10 cellular contexts compared by ENCODE assay signal in the genomic region with DNA sequence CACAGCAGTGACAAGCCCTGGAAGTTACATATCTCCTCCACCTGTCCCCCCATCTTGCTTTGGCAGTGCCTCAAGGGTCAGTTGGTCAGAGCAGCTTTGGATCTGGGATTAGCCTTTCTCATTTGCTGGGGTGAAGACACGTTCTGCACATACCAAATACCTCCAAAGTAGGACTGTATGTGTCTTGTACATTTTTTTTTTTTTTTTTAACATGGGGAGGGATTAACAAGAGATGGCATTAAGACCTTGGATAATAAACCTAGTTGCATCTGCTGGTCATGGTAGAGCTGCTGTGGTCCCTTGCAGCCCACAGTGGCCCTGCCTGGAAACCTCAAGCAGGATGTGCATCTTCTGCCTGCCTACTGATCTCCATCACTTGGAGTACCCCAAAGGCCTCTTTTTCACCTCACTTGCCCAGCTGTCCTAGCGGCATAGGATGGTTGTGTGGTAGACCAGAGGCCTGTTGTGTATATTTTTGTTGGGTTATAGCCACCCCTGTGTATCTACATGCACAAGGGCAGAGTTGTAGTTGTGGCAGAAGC. TPM values are rescaled to one million over a fixed set of nuclear protein-coding genes. Genes with fewer than 3 reads are reported as not detected.
DNase-seq lines count a peak whose midpoint lies in the region; ATAC-seq and TF ChIP-seq lines count a peak whose summit lies in the region.
"Had no signal": no experiment of that assay in that cellular context is flagged by ENCODE, and none has a peak within 500 bp of the region (broad histone marks: within the 10 kb centered on the region; RNA-seq: fewer than 3 reads in every experiment).

No MANE protein-coding gene starts in this region.

- no peak for TF ChIP-seq CTCF in epithelial cell of proximal tubule (conservative IDR thresholded peaks at IDR 0.05; ENCODE audit: low read depth, low read length)

- peak overlapping the region; percentile 86 for H3K4me3 Mint-ChIP-seq in activated CD4-positive, alpha-beta T cell treated with anti-CD3 and anti-CD28 coated beads for 36 hours
- peak overlapping the region; percentile 97 for H3K4me3 Mint-ChIP-seq in T-helper 2 cell treated with Interferon-gamma antibody and Interleukin-4, amounts not matched to agents 5 μg/mL and 100 μg/mL, for 36 hours
- H3K4me3 Mint-ChIP-seq in stimulated activated effector memory CD8-positive, alpha-beta T cell treated with anti-CD3 and anti-CD28 coated beads, Interleukin-12 subunit alpha, Interleukin-12 subunit beta, amount 100 ng/mL, for 72 hours = peak overlapping the region; percentile 82

- DNase-seq in activated CD4-positive, alpha-beta T cell treated with anti-CD3 and anti-CD28 coated beads for 36 hours = no peak
- no peak for DNase-seq in activated CD4-positive, alpha-beta T cell treated with anti-CD3 and anti-CD28 coated beads for 1 hour
- no peak for DNase-seq in T-helper 2 cell treated with Interferon-gamma antibody and Interleukin-4, amounts not matched to agents 5 μg/mL and 100 μg/mL, for 36 hours (ENCODE audit: low spot score)
- DNase-seq in epithelial cell of proximal tubule (ENCODE audit: low read depth) (no peak), HEK293T (ENCODE audit: extremely low spot score) (no peak), KG1 (lab: John Stamatoyannopoulos, UW) (no peak), NCI-H526 treated with DMSO at 0.1 percent for 48 hours (lab: John Stamatoyannopoulos, UW) (no peak)
- no peak for DNase-seq in stimulated activated effector memory CD8-positive, alpha-beta T cell treated with anti-CD3 and anti-CD28 coated beads, Interleukin-12 subunit alpha, Interleukin-12 subunit beta, amount 100 ng/mL, for 72 hours (ENCODE audit: low spot score in 2 of 2)
- DNase-seq: NCI-H1694 had no signal

- peaks cover 64% of the 10 kb centered on the region for H3K4me1 Mint-ChIP-seq in activated CD4-positive, alpha-beta T cell treated with anti-CD3 and anti-CD28 coated beads for 36 hours
- H3K4me1 Mint-ChIP-seq in T-helper 2 cell treated with Interferon-gamma antibody and Interleukin-4, amounts not matched to agents 5 μg/mL and 100 μg/mL, for 36 hours (ENCODE audit: low read depth) = peaks cover 40% of the 10 kb centered on the region
- peaks cover 57% of the 10 kb centered on the region for H3K4me1 Mint-ChIP-seq in stimulated activated effector memory CD8-positive, alpha-beta T cell treated with anti-CD3 and anti-CD28 coated beads, Interleukin-12 subunit alpha, Interleukin-12 subunit beta, amount 100 ng/mL, for 72 hours

- POLR2A ChIA-PET in activated CD4-positive, alpha-beta T cell treated with anti-CD3 and anti-CD28 coated beads for 36 hours (lab: Charles Lee) = interaction anchor here (0.5 to 2.7 kb wide), 7 partner anchors 8 to 376 kb away, joined by 3 to 11 read pairs (median 4); no protein-coding TSS in a partner anchor
- POLR2A ChIA-PET in HEK293T (lab: Yijun Ruan, JAX) = interaction anchor here (1.1 to 1.6 kb wide), 2 partner anchors 11 to 96 kb away, joined by 3 to 4 read pairs; partner anchors contain the start of gene RABAC1

- intact Hi-C loops in activated CD4-positive, alpha-beta T cell treated with anti-CD3 and anti-CD28 coated beads for 36 hours (cut with DNase I, micrococcal nuclease) = loop anchor here in 1 of 2 experiments (5.0 kb wide), 2 partner anchors 510 to 1065 kb away; partner anchors contain the start of genes EGLN2 and TGFB1

- H3K4me3 ChIP-seq in epithelial cell of proximal tubule (ENCODE audit: low read depth, low read length) = peak overlapping the region; percentile 9

- no peak for ATAC-seq in activated CD4-positive, alpha-beta T cell treated with anti-CD3 and anti-CD28 coated beads for 36 hours
- ATAC-seq in stimulated activated effector memory CD8-positive, alpha-beta T cell treated with anti-CD3 and anti-CD28 coated beads, Interleukin-12 subunit alpha, Interleukin-12 subunit beta, amount 100 ng/mL, for 72 hours = no peak

- CTCF ChIA-PET in activated CD4-positive, alpha-beta T cell treated with anti-CD3 and anti-CD28 coated beads for 36 hours (lab: Charles Lee) = interaction anchor here (1.0 to 1.9 kb wide), 4 partner anchors 9 to 24 kb away, joined by 3 to 12 read pairs (median 4); partner anchors contain the start of gene CD79A
- CTCF ChIA-PET in HEK293T (lab: Yijun Ruan, JAX) = interaction anchor here (2.1 kb wide), 1 partner anchor 11 kb away, joined by 6 read pairs; no protein-coding TSS in a partner anchor

- no peaks in the 10 kb centered on the region for H3K9me3 Mint-ChIP-seq in activated CD4-positive, alpha-beta T cell treated with anti-CD3 and anti-CD28 coated beads for 36 hours (ENCODE audit: low read depth)
- H3K9me3 Mint-ChIP-seq in T-helper 2 cell treated with Interferon-gamma antibody and Interleukin-4, amounts not matched to agents 5 μg/mL and 100 μg/mL, for 36 hours = no peaks in the 10 kb centered on the region
- H3K9me3 Mint-ChIP-seq in stimulated activated effector memory CD8-positive, alpha-beta T cell treated with anti-CD3 and anti-CD28 coated beads, Interleukin-12 subunit alpha, Interleukin-12 subunit beta, amount 100 ng/mL, for 72 hours = no peaks in the 10 kb centered on the region

- H3K27ac Mint-ChIP-seq in activated CD4-positive, alpha-beta T cell treated with anti-CD3 and anti-CD28 coated beads for 36 hours = peak overlapping the region; percentile 93
- peak overlapping the region; percentile 18 for H3K27ac Mint-ChIP-seq in T-helper 2 cell treated with Interferon-gamma antibody and Interleukin-4, amounts not matched to agents 5 μg/mL and 100 μg/mL, for 36 hours
- peak overlapping the region; percentile 95 for H3K27ac Mint-ChIP-seq in stimulated activated effector memory CD8-positive, alpha-beta T cell treated with anti-CD3 and anti-CD28 coated beads, Interleukin-12 subunit alpha, Interleukin-12 subunit beta, amount 100 ng/mL, for 72 hours

- no peaks in the 10 kb centered on the region for H3K27me3 Mint-ChIP-seq in activated CD4-positive, alpha-beta T cell treated with anti-CD3 and anti-CD28 coated beads for 36 hours
- H3K27me3 Mint-ChIP-seq in T-helper 2 cell treated with Interferon-gamma antibody and Interleukin-4, amounts not matched to agents 5 μg/mL and 100 μg/mL, for 36 hours (ENCODE audit: low read depth) = no peaks in the 10 kb centered on the region

- peaks cover 58% of the 10 kb centered on the region for H3K36me3 Mint-ChIP-seq in activated CD4-positive, alpha-beta T cell treated with anti-CD3 and anti-CD28 coated beads for 36 hours (ENCODE audit: low read depth)
- H3K36me3 Mint-ChIP-seq in T-helper 2 cell treated with Interferon-gamma antibody and Interleukin-4, amounts not matched to agents 5 μg/mL and 100 μg/mL, for 36 hours (ENCODE audit: low read depth) = peaks cover 55% of the 10 kb centered on the region
- peaks cover 82% of the 10 kb centered on the region for H3K36me3 Mint-ChIP-seq in stimulated activated effector memory CD8-positive, alpha-beta T cell treated with anti-CD3 and anti-CD28 coated beads, Interleukin-12 subunit alpha, Interleukin-12 subunit beta, amount 100 ng/mL, for 72 hours

TF ChIP-seq in HEK293T, 16 proteins besides CTCF, POLR2A, EP300 and RAD21:
- TF ChIP-seq SUZ12 (IDR thresholded peaks at IDR 0.05) = no peak
- TF ChIP-seq FOXA1 (IDR thresholded peaks at IDR 0.05) = no peak
- no peak for TF ChIP-seq LEF1 (IDR thresholded peaks at IDR 0.05; ENCODE audit: borderline replicate concordance)
- no peak for TF ChIP-seq ZNF384 (IDR thresholded peaks at IDR 0.05)
- TF ChIP-seq FOXM1 (IDR thresholded peaks at IDR 0.05; ENCODE audit: borderline replicate concordance) = no peak

RNA-seq across cellular contexts. Expression of gene RPS19, which starts 2.5 kb away (rescaled TPM):
- total RNA-seq in activated CD4-positive, alpha-beta T cell treated with anti-CD3 and anti-CD28 coated beads for 36 hours = 1,000 to 10,000 TPM; 2,342 to 3,204 TPM
- 1,573 and 1,845 TPM in 2 replicates for total RNA-seq in epithelial cell of proximal tubule

RNA-seq across cellular contexts. Expression of gene CD79A, which starts 14.6 kb away (rescaled TPM):
- 1 to 10 TPM; 4.0 to 4.1 TPM for total RNA-seq in activated CD4-positive, alpha-beta T cell treated with anti-CD3 and anti-CD28 coated beads for 36 hours
- not detected in 2 replicates for total RNA-seq in epithelial cell of proximal tubule

RNA-seq across cellular contexts. Expression of gene DMRTC2, which starts 17.7 kb away (rescaled TPM):
- not detected for total RNA-seq in activated CD4-positive, alpha-beta T cell treated with anti-CD3 and anti-CD28 coated beads for 36 hours
- not detected in 2 replicates for total RNA-seq in epithelial cell of proximal tubule
- total RNA-seq: liver had no signal

RNA-seq across cellular contexts. Expression of gene LYPD4, which starts 18.0 kb away (rescaled TPM):
- total RNA-seq in activated CD4-positive, alpha-beta T cell treated with anti-CD3 and anti-CD28 coated beads for 36 hours = not detected
- not detected in 2 replicates for total RNA-seq in epithelial cell of proximal tubule
- total RNA-seq: liver had no signal

RNA-seq across cellular contexts. Expression of gene ARHGEF1, which starts 20.5 kb away (rescaled TPM):
- total RNA-seq in activated CD4-positive, alpha-beta T cell treated with anti-CD3 and anti-CD28 coated beads for 36 hours = 100 to 1,000 TPM; 231 to 276 TPM
- total RNA-seq in epithelial cell of proximal tubule = 65.9 and 79.5 TPM in 2 replicates

Comparison
In these comparisons a context has a peak if more than half of its experiments do, and no peak if none do; other contexts are left out.
1. H3K27ac Mint-ChIP-seq: peak in every context shown above with its lines; median percentile 95 in stimulated activated effector memory CD8-positive, alpha-beta T cell treated with anti-CD3 and anti-CD28 coated beads, Interleukin-12 subunit alpha, Interleukin-12 subunit beta, amount 100 ng/mL, for 72 hours; 93 in activated CD4-positive, alpha-beta T cell treated with anti-CD3 and anti-CD28 coated beads for 36 hours; 18 in T-helper 2 cell treated with Interferon-gamma antibody and Interleukin-4, amounts not matched to agents 5 μg/mL and 100 μg/mL, for 36 hours.